ENCODE assay signal across 1 cellular context in the genomic region with DNA sequence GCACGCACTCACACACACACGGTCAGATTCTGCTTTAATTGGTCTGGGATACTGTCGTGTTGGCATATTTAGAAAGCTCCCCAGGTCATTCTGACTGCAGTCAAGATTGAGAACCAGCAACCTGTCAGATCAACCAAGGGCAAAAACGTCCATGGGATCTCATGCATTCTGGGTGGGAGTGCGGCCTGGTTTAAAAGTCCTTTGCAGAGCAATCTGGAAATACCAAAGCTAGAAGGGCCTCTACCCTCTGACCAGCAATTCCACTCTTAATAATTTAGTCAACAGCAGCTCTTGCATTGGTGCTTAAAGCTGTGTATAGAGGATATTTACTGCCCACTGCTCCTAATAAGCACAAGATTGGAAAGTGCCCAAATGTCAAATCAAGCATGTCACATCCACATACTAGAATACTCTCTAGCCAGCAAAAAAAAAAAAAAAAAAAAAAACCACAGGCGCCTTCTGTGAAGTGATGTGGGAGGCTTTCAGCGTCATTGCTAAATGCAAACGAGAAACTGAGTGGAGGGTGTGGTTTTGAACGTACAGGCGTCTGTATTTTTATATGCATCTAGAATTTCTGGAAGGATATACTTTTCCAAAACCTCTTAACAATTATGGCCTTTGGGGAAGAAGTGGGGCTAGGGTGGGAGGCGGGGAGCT.
TF ChIP-seq lines count a peak whose summit lies in the region.

No MANE protein-coding gene starts in this region.

TF ChIP-seq in GM23338, 12 proteins besides CTCF, POLR2A, EP300 and RAD21:
- TF ChIP-seq, protein P1, sequence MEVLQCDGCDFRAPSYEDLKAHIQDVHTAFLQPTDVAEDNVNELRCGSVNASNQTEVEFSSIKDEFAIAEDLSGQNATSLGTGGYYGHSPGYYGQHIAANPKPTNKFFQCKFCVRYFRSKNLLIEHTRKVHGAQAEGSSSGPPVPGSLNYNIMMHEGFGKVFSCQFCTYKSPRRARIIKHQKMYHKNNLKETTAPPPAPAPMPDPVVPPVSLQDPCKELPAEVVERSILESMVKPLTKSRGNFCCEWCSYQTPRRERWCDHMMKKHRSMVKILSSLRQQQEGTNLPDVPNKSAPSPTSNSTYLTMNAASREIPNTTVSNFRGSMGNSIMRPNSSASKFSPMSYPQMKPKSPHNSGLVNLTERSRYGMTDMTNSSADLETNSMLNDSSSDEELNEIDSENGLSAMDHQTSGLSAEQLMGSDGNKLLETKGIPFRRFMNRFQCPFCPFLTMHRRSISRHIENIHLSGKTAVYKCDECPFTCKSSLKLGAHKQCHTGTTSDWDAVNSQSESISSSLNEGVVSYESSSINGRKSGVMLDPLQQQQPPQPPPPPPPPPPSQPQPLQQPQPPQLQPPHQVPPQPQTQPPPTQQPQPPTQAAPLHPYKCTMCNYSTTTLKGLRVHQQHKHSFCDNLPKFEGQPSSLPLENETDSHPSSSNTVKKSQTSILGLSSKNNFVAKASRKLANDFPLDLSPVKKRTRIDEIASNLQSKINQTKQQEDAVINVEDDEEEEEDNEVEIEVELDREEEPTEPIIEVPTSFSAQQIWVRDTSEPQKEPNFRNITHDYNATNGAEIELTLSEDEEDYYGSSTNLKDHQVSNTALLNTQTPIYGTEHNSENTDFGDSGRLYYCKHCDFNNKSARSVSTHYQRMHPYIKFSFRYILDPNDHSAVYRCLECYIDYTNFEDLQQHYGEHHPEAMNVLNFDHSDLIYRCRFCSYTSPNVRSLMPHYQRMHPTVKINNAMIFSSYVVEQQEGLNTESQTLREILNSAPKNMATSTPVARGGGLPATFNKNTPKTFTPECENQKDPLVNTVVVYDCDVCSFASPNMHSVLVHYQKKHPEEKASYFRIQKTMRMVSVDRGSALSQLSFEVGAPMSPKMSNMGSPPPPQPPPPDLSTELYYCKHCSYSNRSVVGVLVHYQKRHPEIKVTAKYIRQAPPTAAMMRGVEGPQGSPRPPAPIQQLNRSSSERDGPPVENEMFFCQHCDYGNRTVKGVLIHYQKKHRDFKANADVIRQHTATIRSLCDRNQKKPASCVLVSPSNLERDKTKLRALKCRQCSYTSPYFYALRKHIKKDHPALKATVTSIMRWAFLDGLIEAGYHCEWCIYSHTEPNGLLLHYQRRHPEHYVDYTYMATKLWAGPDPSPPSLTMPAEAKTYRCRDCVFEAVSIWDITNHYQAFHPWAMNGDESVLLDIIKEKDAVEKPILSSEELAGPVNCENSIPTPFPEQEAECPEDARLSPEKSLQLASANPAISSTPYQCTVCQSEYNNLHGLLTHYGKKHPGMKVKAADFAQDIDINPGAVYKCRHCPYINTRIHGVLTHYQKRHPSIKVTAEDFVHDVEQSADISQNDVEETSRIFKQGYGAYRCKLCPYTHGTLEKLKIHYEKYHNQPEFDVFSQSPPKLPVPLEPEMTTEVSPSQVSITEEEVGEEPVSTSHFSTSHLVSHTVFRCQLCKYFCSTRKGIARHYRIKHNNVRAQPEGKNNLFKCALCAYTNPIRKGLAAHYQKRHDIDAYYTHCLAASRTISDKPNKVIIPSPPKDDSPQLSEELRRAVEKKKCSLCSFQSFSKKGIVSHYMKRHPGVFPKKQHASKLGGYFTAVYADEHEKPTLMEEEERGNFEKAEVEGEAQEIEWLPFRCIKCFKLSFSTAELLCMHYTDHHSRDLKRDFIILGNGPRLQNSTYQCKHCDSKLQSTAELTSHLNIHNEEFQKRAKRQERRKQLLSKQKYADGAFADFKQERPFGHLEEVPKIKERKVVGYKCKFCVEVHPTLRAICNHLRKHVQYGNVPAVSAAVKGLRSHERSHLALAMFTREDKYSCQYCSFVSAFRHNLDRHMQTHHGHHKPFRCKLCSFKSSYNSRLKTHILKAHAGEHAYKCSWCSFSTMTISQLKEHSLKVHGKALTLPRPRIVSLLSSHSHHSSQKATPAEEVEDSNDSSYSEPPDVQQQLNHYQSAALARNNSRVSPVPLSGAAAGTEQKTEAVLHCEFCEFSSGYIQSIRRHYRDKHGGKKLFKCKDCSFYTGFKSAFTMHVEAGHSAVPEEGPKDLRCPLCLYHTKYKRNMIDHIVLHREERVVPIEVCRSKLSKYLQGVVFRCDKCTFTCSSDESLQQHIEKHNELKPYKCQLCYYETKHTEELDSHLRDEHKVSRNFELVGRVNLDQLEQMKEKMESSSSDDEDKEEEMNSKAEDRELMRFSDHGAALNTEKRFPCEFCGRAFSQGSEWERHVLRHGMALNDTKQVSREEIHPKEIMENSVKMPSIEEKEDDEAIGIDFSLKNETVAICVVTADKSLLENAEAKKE (CRISPR knock-in tag; IDR thresholded peaks at IDR 0.05), result no peak
